Comparison of ENCODE assay signal across 19 cellular contexts in genomic region chr2:69380072-69380917, GRCh38. TPM values are rescaled to one million over a fixed set of nuclear protein-coding genes. Genes with fewer than 3 reads are reported as not detected.
A peak's percentile ranks its signal among the peaks of the same experiment; 100 is the strongest.
DNase-seq lines count a peak whose midpoint lies in the region; ATAC-seq and TF ChIP-seq lines count a peak whose summit lies in the region.
"Had no signal": no experiment of that assay in that cellular context is flagged by ENCODE, and none has a peak within 500 bp of the region (broad histone marks: within the 10 kb centered on the region; RNA-seq: fewer than 3 reads in every experiment).

No MANE protein-coding gene starts in this region.

- no peaks in the 10 kb centered on the region for H3K27me3 ChIP-seq in trophoblast cell (ENCODE audit: insufficient read depth, low read length)
- no peaks in the 10 kb centered on the region for H3K27me3 ChIP-seq in HAP-1 (ENCODE audit: low read depth)
- no peaks in the 10 kb centered on the region for H3K27me3 ChIP-seq in body of pancreas
- H3K27me3 ChIP-seq: pancreas had no signal

- no peaks in the 10 kb centered on the region for H3K79me1 ChIP-seq in trophoblast cell (ENCODE audit: low read length)

- H3K4me1 Mint-ChIP-seq in activated CD4-positive, alpha-beta T cell treated with anti-CD3 and anti-CD28 coated beads, Interleukin-2, amount 10 ng/mL, durations not matched to agents 24 days and 14 days: peaks cover 42% of the 10 kb centered on the region
- H3K4me1 Mint-ChIP-seq in HFFc6 (ENCODE audit: low read depth) (peaks cover 58% of the 10 kb centered on the region), chondrocyte (ENCODE audit: low read depth) (peaks cover 68% of the 10 kb centered on the region)

- intact Hi-C loops in activated CD4-positive, alpha-beta T cell treated with anti-CD3 and anti-CD28 coated beads, Interleukin-2, amount 10 ng/mL, durations not matched to agents 24 days and 14 days (cut with micrococcal nuclease): loop anchor here (10.0 kb wide), 1 partner anchor 915 kb away; the partner anchor contains the start of genes APLF and FBXO48
- intact Hi-C loops in body of pancreas (cut with DNase I): no loop called here

- WGBS in trophoblast cell (ENCODE audit: extremely low coverage, insufficient coverage, insufficient read length): no CpG with 5 or more reads among the region's 12 CpGs
- 87 to 90% methylated on average over 12 of the region's 12 CpGs for WGBS in body of pancreas, 2 donors

- no peak for TF ChIP-seq CTCF in HFFc6 (IDR thresholded peaks at IDR 0.05)
- no peak for TF ChIP-seq CTCF in chondrocyte (IDR thresholded peaks at IDR 0.05)
- no peak for TF ChIP-seq CTCF in body of pancreas (IDR thresholded peaks at IDR 0.05)

- no peak overlapping the region for H3K14ac ChIP-seq in trophoblast cell (ENCODE audit: low read length)

- no peak overlapping the region for H4K91ac ChIP-seq in trophoblast cell (ENCODE audit: low read depth, low read length)

- H3K4ac ChIP-seq in trophoblast cell (ENCODE audit: low read depth, low read length): peak overlapping the region; percentile 43

- H2BK5ac ChIP-seq in trophoblast cell (ENCODE audit: low read depth, low read length, poor library complexity): no peak overlapping the region

- H3K4me3 ChIP-seq in trophoblast cell (ENCODE audit: low read depth, low read length) (no peak overlapping the region), HAP-1 (no peak overlapping the region), body of pancreas (no peak overlapping the region)
- H3K4me3 ChIP-seq: pancreas had no signal

- H3K27ac ChIP-seq in trophoblast cell (ENCODE audit: low read depth, low read length): no peak overlapping the region
- H3K27ac ChIP-seq in body of pancreas: peak overlapping the region in 2 of 4 donors; percentile 3 to 47

- H3K23ac ChIP-seq in trophoblast cell (ENCODE audit: low read length): no peak overlapping the region

- no peak overlapping the region for H2BK120ac ChIP-seq in trophoblast cell (ENCODE audit: insufficient read depth, low read length, poor library complexity)

- H3K36me3 ChIP-seq in trophoblast cell (ENCODE audit: control insufficient read depth in 1 of 2, insufficient read depth in 2 of 2, low read length in 2 of 2): peaks cover 2 to 5% of the 10 kb centered on the region in 2 experiments
- peaks cover 7% of the 10 kb centered on the region for H3K36me3 ChIP-seq in HAP-1 (replicated peaks)
- no peaks in the 10 kb centered on the region for H3K36me3 ChIP-seq in body of pancreas (replicated peaks in 1 of 2; ENCODE audit: insufficient read depth in 1 of 2, low read depth in 2 of 2)
- H3K36me3 ChIP-seq: pancreas had no signal

- peak overlapping the region; percentile 1 for H3K27ac Mint-ChIP-seq in activated CD4-positive, alpha-beta T cell treated with anti-CD3 and anti-CD28 coated beads, Interleukin-2, amount 10 ng/mL, durations not matched to agents 24 days and 14 days
- H3K27ac Mint-ChIP-seq in HFFc6: peak overlapping the region; percentile 44
- peak overlapping the region; percentile 68 for H3K27ac Mint-ChIP-seq in chondrocyte (ENCODE audit: unreplicated experiment)

- H3K9ac ChIP-seq in trophoblast cell (ENCODE audit: low read length): no peak overlapping the region

- no peak overlapping the region for H4K8ac ChIP-seq in trophoblast cell (ENCODE audit: low read depth, low read length)

- ATAC-seq in GM21360 (IDR thresholded peaks at IDR 0.05; ENCODE audit: unreplicated experiment) (no peak), body of pancreas (no peak)

- no peak overlapping the region for H3K4me2 ChIP-seq in trophoblast cell (ENCODE audit: low read length)

- in situ Hi-C loops in HAP-1 (cut with MboI; ENCODE audit: low sequenced_read_pairs): no loop called here

- TF ChIP-seq POLR2A in body of pancreas (IDR thresholded peaks at IDR 0.05): no peak

- peaks cover 19% of the 10 kb centered on the region for H3K36me3 Mint-ChIP-seq in activated CD4-positive, alpha-beta T cell treated with anti-CD3 and anti-CD28 coated beads, Interleukin-2, amount 10 ng/mL, durations not matched to agents 24 days and 14 days (ENCODE audit: low read depth)
- H3K36me3 Mint-ChIP-seq in HFFc6 (ENCODE audit: low read depth) (peaks cover 19% of the 10 kb centered on the region), chondrocyte (ENCODE audit: low read depth) (peaks cover 12% of the 10 kb centered on the region)

- H3K27me3 Mint-ChIP-seq in activated CD4-positive, alpha-beta T cell treated with anti-CD3 and anti-CD28 coated beads, Interleukin-2, amount 10 ng/mL, durations not matched to agents 24 days and 14 days: no peaks in the 10 kb centered on the region
- H3K27me3 Mint-ChIP-seq in HFFc6 (ENCODE audit: insufficient read depth) (no peaks in the 10 kb centered on the region), chondrocyte (ENCODE audit: low read depth) (no peaks in the 10 kb centered on the region)

- H3K4me3 Mint-ChIP-seq in activated CD4-positive, alpha-beta T cell treated with anti-CD3 and anti-CD28 coated beads, Interleukin-2, amount 10 ng/mL, durations not matched to agents 24 days and 14 days: no peak overlapping the region
- H3K4me3 Mint-ChIP-seq in HFFc6 (no peak overlapping the region), chondrocyte (ENCODE audit: unreplicated experiment) (no peak overlapping the region)

- H2AFZ ChIP-seq in trophoblast cell (ENCODE audit: insufficient read depth, low read length, poor library complexity): no peak overlapping the region

- H3K9me3 ChIP-seq in trophoblast cell (ENCODE audit: insufficient read depth, low read depth, low read length): no peaks in the 10 kb centered on the region
- no peaks in the 10 kb centered on the region for H3K9me3 ChIP-seq in HAP-1
- H3K9me3 ChIP-seq in body of pancreas: no peaks in the 10 kb centered on the region
- H3K9me3 ChIP-seq: pancreas had no signal

- H3K79me2 ChIP-seq in trophoblast cell (ENCODE audit: control insufficient read depth, insufficient read depth, low read length, poor library complexity): peaks cover 19% of the 10 kb centered on the region

- H2AK5ac ChIP-seq in trophoblast cell (ENCODE audit: low read length): no peak overlapping the region

- H4K12ac ChIP-seq in trophoblast cell (ENCODE audit: low read depth, low read length): no peak overlapping the region

- no peak overlapping the region for H2BK12ac ChIP-seq in trophoblast cell (ENCODE audit: low read length)

- H3K4me1 ChIP-seq in trophoblast cell (ENCODE audit: control insufficient read depth in 1 of 2, insufficient read depth in 2 of 2, low read length in 2 of 2) (no peaks in the 10 kb centered on the region), HAP-1 (peaks cover 33% of the 10 kb centered on the region), body of pancreas (peaks cover 51% of the 10 kb centered on the region)

- DNase-seq in activated CD4-positive, alpha-beta T cell treated with anti-CD3 and anti-CD28 coated beads, Interleukin-2, amount 10 ng/mL, durations not matched to agents 24 days and 14 days: no peak
- no peak for DNase-seq in activated CD4-positive, alpha-beta T cell treated with anti-CD3 and anti-CD28 coated beads, Interleukin-2, amount 50 U/mL, for 4 hours
- DNase-seq in HFFc6 (no peak), chondrocyte (ENCODE audit: low spot score) (no peak), trophoblast cell (peak in 1 of 2 donors; percentile 42), HAP-1 (ENCODE audit: low spot score in 2 of 2) (no peak), body of pancreas (no peak)
- DNase-seq: activated CD4-positive, CD25-positive, alpha-beta regulatory T cell; activated CD8-positive, alpha-beta memory T cell treated with anti-CD3 and anti-CD28 coated beads, Interleukin-2, amount 50 U/mL, for 48 hours; COR-L47; effector CD4-positive, alpha-beta T cell; hippocampal formation; KBM-7; left cardiac atrium; NCI-H1092 treated with DMSO at 0.1 percent for 48 hours; pancreas; small intestine; stimulated activated naive CD4-positive, alpha-beta T cell had no signal

- no peak overlapping the region for H3K18ac ChIP-seq in trophoblast cell (ENCODE audit: low read length)

- no peaks in the 10 kb centered on the region for H3K9me3 Mint-ChIP-seq in activated CD4-positive, alpha-beta T cell treated with anti-CD3 and anti-CD28 coated beads, Interleukin-2, amount 10 ng/mL, durations not matched to agents 24 days and 14 days
- H3K9me3 Mint-ChIP-seq in HFFc6 (no peaks in the 10 kb centered on the region), chondrocyte (ENCODE audit: low read depth) (no peaks in the 10 kb centered on the region)

RNA-seq across cellular contexts. Expression of gene GFPT1, which starts 6.7 kb away (rescaled TPM):
- total RNA-seq in activated CD4-positive, alpha-beta T cell treated with anti-CD3 and anti-CD28 coated beads, Interleukin-2, amount 10 ng/mL, durations not matched to agents 24 days and 14 days: 48.8 and 50.6 TPM in 2 replicates
- 100 to 1,000 TPM in 1 of 6 experiments, 10 to 100 TPM in 5; 74.6 to 106 (median 88.4) TPM for total RNA-seq in HFFc6 (2021; fragmentation: NEBNext Ultra II Directional; extraction: Animal tissue kit (Norgen Biotek cat#: 25700))
- 102 to 144 TPM (median 142 TPM) in 3 replicates for total RNA-seq in chondrocyte
- 73.9 and 76.7 TPM in 2 replicates for polyA plus RNA-seq in trophoblast cell (2013)
- 10 to 100 TPM; 31.6 to 34.6 TPM for total RNA-seq in body of pancreas

RNA-seq across cellular contexts. Expression of gene NFU1, which starts 56.9 kb away (rescaled TPM):
- 30.4 and 32.3 TPM in 2 replicates for total RNA-seq in activated CD4-positive, alpha-beta T cell treated with anti-CD3 and anti-CD28 coated beads, Interleukin-2, amount 10 ng/mL, durations not matched to agents 24 days and 14 days
- total RNA-seq in HFFc6 (2021; fragmentation: NEBNext Ultra II Directional; extraction: Animal tissue kit (Norgen Biotek cat#: 25700)): 10 to 100 TPM; 60.8 to 76.4 (median 71.6) TPM
- 40.7 to 42.5 TPM (median 40.7 TPM) in 3 replicates for total RNA-seq in chondrocyte
- 85.9 and 87.5 TPM in 2 replicates for polyA plus RNA-seq in trophoblast cell (2013)
- total RNA-seq in body of pancreas: 10 to 100 TPM; 12.9 to 29.1 TPM

Comparison
In these comparisons a context has a peak if more than half of its experiments do, and no peak if none do; other contexts are left out.
1. H3K27ac Mint-ChIP-seq: peak in every context shown above with its lines; median percentile 68 in chondrocyte; 44 in HFFc6; 1 in activated CD4-positive, alpha-beta T cell treated with anti-CD3 and anti-CD28 coated beads, Interleukin-2, amount 10 ng/mL, durations not matched to agents 24 days and 14 days.